28 cellular contexts compared by ENCODE assay signal in the genomic region with DNA sequence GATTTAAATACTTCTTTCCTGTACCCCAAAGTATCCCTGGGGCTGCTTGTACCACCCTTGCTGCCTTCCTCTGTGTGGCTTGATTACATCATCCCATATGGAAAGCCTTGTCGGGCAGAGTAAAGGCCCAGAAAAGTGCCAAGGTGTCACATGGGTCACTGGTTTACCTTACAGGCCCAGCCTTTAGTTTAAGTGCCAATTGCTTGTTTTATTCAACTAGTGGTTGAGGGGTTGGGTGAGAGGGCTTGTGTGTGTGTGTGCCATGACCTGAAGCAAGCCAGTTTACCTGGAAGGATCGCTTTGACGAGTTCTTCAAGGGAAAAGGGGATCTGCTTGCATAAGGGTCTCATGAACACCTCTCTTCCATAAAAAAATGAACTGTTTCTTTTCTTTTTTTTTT.
"Had no signal": no experiment of that assay in that cellular context is flagged by ENCODE, and none has a peak within 500 bp of the region (broad histone marks: within the 10 kb centered on the region; RNA-seq: fewer than 3 reads in every experiment).

No MANE protein-coding gene starts in this region.

- H3K4me3 ChIP-seq: ascending aorta, breast epithelium, cardiac muscle cell, colonic mucosa, esophagus squamous epithelium, gastroesophageal sphincter had no signal

- H3K36me3 ChIP-seq: ascending aorta, breast epithelium, cardiac muscle cell, colonic mucosa, esophagus squamous epithelium, gastroesophageal sphincter, WERI-Rb-1 had no signal

- H3K9me3 ChIP-seq: ascending aorta, breast epithelium, colonic mucosa, esophagus squamous epithelium, gastroesophageal sphincter had no signal

- DNase-seq: activated B cell treated with CpG ODN at 0.5 μM for 24 hours; activated CD4-positive, alpha-beta T cell treated with anti-CD3 and anti-CD28 coated beads for 48 hours; activated CD4-positive, alpha-beta T cell treated with anti-CD3 and anti-CD28 coated beads, Interleukin-2, amount 50 U/mL, for 1 hour; activated CD4-positive, alpha-beta T cell treated with anti-CD3 and anti-CD28 coated beads, Interleukin-2, amount 50 U/mL, for 48 hours; activated CD8-positive, alpha-beta memory T cell treated with anti-CD3 and anti-CD28 coated beads for 24 hours; activated CD8-positive, alpha-beta T cell treated with anti-CD3 and anti-CD28 coated beads for 36 hours; activated effector memory CD4-positive, alpha-beta T cell treated with anti-CD3 and anti-CD28 coated beads, Interleukin-2, amount 50 U/mL, for 16 hours; activated naive CD4-positive, alpha-beta T cell treated with anti-CD3 and anti-CD28 coated beads for 36 hours; activated naive CD8-positive, alpha-beta T cell treated with anti-CD3 and anti-CD28 coated beads, Interleukin-2, amount 10 ng/mL, durations not matched to agents 7 days and 5 days; activated T-cell treated with anti-CD3 and anti-CD28 coated beads, Interleukin-2, amount 50 U/mL, for 4 hours; central memory CD4-positive, alpha-beta T cell; cerebellar nuclear complex; colonic mucosa; effector CD8-positive, alpha-beta T cell; esophagus squamous epithelium; foreskin melanocyte; T-helper 1 cell; T-helper 17 cell; T1000; WERI-Rb-1 had no signal

- H3K27me3 ChIP-seq: ascending aorta, breast epithelium, cardiac muscle cell, colonic mucosa, esophagus squamous epithelium, gastroesophageal sphincter had no signal

- H3K27ac ChIP-seq: ascending aorta, breast epithelium, cardiac muscle cell, colonic mucosa, epithelial cell of prostate, esophagus squamous epithelium, gastroesophageal sphincter, WERI-Rb-1 had no signal

- ATAC-seq: activated CD4-positive, CD25-positive, alpha-beta regulatory T cell treated with anti-CD3 and anti-CD28 coated beads, Interleukin-2, amount 50 U/mL, for 24 hours; activated CD8-positive, alpha-beta T cell treated with anti-CD3 and anti-CD28 coated beads for 36 hours; activated naive CD4-positive, alpha-beta T cell treated with anti-CD3 and anti-CD28 coated beads, Interleukin-2, amount 50 U/mL, for 72 hours; activated T-cell treated with anti-CD3 and anti-CD28 coated beads, Interleukin-2, amount 50 U/mL, for 4 hours; activated T-helper 17 cell treated with anti-CD3 and anti-CD28 coated beads, Interleukin-2, amount 50 U/mL, for 72 hours; gastroesophageal sphincter; T-helper 17 cell had no signal

- H3K4me1 ChIP-seq: ascending aorta, breast epithelium, colonic mucosa had no signal
